1 cellular context compared by ENCODE assay signal in the genomic region with DNA sequence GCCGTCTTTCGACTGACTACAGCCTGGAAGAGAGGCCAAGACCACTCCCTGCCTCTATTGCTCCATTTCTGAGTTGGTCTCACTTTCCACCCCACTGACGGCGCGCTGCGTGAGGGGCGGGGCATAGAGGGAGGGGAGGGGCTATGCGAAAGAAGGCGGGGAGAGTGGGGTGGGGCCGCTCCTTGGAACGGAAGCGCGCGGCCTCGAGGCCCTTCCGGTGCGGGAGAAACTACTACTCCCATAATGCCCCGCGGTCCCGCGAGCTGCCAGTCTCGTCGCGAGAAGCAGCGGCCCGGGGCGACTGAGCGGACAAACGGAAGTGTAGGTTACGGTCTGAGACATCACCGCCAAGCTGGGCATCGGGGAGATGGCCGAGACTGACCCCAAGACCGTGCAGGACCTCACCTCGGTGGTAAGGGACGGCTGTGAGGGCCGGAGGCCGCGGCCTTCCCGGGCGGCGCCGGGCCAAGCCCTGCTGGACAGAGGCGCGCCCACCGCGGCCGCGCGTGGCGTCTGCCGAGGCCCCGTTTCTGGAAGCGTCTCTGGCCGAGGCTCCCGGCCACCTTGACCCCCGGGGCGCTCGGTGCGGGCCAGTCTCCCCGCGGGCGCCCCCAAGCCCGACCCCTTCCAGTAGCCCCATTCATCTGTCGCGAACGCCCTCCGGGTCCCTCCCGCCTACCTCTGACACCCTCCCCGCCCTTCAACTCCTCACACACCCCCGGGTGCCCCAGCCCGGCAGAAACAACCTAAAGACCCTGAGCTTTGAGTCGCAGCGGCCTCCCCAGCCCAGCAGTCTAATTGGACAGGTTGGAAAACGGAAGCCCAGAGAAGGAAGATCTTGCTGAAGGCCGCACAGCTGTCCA.
TF ChIP-seq lines count a peak whose summit lies in the region.

Gene HSBP1 (plus strand): TSS at position 269 of the 863 bp plus-strand sequence. CDS start 99 bp downstream, at position 368.

TF ChIP-seq in K562, 482 proteins besides CTCF, POLR2A, EP300 and RAD21 (continued from another document and continues in another):
- TF ChIP-seq, protein P1, sequence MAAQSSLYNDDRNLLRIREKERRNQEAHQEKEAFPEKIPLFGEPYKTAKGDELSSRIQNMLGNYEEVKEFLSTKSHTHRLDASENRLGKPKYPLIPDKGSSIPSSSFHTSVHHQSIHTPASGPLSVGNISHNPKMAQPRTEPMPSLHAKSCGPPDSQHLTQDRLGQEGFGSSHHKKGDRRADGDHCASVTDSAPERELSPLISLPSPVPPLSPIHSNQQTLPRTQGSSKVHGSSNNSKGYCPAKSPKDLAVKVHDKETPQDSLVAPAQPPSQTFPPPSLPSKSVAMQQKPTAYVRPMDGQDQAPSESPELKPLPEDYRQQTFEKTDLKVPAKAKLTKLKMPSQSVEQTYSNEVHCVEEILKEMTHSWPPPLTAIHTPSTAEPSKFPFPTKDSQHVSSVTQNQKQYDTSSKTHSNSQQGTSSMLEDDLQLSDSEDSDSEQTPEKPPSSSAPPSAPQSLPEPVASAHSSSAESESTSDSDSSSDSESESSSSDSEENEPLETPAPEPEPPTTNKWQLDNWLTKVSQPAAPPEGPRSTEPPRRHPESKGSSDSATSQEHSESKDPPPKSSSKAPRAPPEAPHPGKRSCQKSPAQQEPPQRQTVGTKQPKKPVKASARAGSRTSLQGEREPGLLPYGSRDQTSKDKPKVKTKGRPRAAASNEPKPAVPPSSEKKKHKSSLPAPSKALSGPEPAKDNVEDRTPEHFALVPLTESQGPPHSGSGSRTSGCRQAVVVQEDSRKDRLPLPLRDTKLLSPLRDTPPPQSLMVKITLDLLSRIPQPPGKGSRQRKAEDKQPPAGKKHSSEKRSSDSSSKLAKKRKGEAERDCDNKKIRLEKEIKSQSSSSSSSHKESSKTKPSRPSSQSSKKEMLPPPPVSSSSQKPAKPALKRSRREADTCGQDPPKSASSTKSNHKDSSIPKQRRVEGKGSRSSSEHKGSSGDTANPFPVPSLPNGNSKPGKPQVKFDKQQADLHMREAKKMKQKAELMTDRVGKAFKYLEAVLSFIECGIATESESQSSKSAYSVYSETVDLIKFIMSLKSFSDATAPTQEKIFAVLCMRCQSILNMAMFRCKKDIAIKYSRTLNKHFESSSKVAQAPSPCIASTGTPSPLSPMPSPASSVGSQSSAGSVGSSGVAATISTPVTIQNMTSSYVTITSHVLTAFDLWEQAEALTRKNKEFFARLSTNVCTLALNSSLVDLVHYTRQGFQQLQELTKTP (IDR thresholded peaks at IDR 0.05; ENCODE audit: low read depth in 1 of 2, partially characterized antibody in 2 of 2): peak in 1 of 2 experiments; percentile 73
- TF ChIP-seq, protein P2, sequence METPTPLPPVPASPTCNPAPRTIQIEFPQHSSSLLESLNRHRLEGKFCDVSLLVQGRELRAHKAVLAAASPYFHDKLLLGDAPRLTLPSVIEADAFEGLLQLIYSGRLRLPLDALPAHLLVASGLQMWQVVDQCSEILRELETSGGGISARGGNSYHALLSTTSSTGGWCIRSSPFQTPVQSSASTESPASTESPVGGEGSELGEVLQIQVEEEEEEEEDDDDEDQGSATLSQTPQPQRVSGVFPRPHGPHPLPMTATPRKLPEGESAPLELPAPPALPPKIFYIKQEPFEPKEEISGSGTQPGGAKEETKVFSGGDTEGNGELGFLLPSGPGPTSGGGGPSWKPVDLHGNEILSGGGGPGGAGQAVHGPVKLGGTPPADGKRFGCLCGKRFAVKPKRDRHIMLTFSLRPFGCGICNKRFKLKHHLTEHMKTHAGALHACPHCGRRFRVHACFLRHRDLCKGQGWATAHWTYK (CRISPR knock-in tag; IDR thresholded peaks at IDR 0.05): 0 out of 2 replicates have a peak, but pooled peaks have one; percentile 34
- TF ChIP-seq MITF (IDR thresholded peaks at IDR 0.05) (no peak), PTRF (tag; IDR thresholded peaks at IDR 0.05) (no peak), HDAC6 (IDR thresholded peaks at IDR 0.05; ENCODE audit: low read depth, low read length) (no peak), PYGO2 (tag; IDR thresholded peaks at IDR 0.05) (no peak), CHAMP1 (IDR thresholded peaks at IDR 0.05) (no peak), ZC3H8 (IDR thresholded peaks at IDR 0.05) (no peak), SMAD1 (IDR thresholded peaks at IDR 0.05; ENCODE audit: low read depth, low read length, partially characterized antibody) (peak; percentile 36), BCOR (IDR thresholded peaks at IDR 0.05) (peak; percentile 30; the same call in 1 of the 2 replicates), RBM15 (IDR thresholded peaks at IDR 0.05; ENCODE audit: insufficient read depth, low read length) (no peak), JUND (IDR thresholded peaks at IDR 0.05; ENCODE audit: borderline replicate concordance, low read depth, low read length) (0 out of 2 replicates have a peak, but pooled peaks have one; percentile 5), JUND (tag; IDR thresholded peaks at IDR 0.05; ENCODE audit: borderline replicate concordance, low read depth, low read length) (no peak; the same call in 2 of the 3 replicates), NCOA2 (IDR thresholded peaks at IDR 0.05; ENCODE audit: partially characterized antibody in 2 of 2) (no peak), PRDM10 (IDR thresholded peaks at IDR 0.05; ENCODE audit: partially characterized antibody) (peak; percentile 17), HIVEP1 (CRISPR knock-in tag; IDR thresholded peaks at IDR 0.05) (no peak), ELF1 (tag; IDR thresholded peaks at IDR 0.05) (peak; percentile 97), GTF2A2 (tag; IDR thresholded peaks at IDR 0.05) (no peak), NFIX (CRISPR knock-in tag; IDR thresholded peaks at IDR 0.05; ENCODE audit: low read depth) (no peak), ATF7 (IDR thresholded peaks at IDR 0.05) (peak; percentile 78), EHMT2 (IDR thresholded peaks at IDR 0.05) (no peak), JUN (IDR thresholded peaks at IDR 0.05; ENCODE audit: borderline replicate concordance, low read depth, low read length) (peak; percentile 22; the same call in 1 of the 2 replicates), JUN (CRISPR knock-in tag; IDR thresholded peaks at IDR 0.05; ENCODE audit: borderline replicate concordance) (no peak), POLR2H (tag; IDR thresholded peaks at IDR 0.05; ENCODE audit: low read depth) (no peak), FOXJ3 (CRISPR knock-in tag; IDR thresholded peaks at IDR 0.05) (no peak), ZZZ3 (IDR thresholded peaks at IDR 0.05) (no peak), THAP7 (CRISPR knock-in tag; IDR thresholded peaks at IDR 0.05) (no peak), MYBL2 (IDR thresholded peaks at IDR 0.05; ENCODE audit: low read depth) (no peak), MYBL2 (CRISPR knock-in tag; IDR thresholded peaks at IDR 0.05; ENCODE audit: borderline replicate concordance) (no peak)
- TF ChIP-seq, protein P3, sequence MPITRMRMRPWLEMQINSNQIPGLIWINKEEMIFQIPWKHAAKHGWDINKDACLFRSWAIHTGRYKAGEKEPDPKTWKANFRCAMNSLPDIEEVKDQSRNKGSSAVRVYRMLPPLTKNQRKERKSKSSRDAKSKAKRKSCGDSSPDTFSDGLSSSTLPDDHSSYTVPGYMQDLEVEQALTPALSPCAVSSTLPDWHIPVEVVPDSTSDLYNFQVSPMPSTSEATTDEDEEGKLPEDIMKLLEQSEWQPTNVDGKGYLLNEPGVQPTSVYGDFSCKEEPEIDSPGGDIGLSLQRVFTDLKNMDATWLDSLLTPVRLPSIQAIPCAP (CRISPR knock-in tag; IDR thresholded peaks at IDR 0.05; ENCODE audit: borderline replicate concordance): no peak
- TF ChIP-seq, protein P4, sequence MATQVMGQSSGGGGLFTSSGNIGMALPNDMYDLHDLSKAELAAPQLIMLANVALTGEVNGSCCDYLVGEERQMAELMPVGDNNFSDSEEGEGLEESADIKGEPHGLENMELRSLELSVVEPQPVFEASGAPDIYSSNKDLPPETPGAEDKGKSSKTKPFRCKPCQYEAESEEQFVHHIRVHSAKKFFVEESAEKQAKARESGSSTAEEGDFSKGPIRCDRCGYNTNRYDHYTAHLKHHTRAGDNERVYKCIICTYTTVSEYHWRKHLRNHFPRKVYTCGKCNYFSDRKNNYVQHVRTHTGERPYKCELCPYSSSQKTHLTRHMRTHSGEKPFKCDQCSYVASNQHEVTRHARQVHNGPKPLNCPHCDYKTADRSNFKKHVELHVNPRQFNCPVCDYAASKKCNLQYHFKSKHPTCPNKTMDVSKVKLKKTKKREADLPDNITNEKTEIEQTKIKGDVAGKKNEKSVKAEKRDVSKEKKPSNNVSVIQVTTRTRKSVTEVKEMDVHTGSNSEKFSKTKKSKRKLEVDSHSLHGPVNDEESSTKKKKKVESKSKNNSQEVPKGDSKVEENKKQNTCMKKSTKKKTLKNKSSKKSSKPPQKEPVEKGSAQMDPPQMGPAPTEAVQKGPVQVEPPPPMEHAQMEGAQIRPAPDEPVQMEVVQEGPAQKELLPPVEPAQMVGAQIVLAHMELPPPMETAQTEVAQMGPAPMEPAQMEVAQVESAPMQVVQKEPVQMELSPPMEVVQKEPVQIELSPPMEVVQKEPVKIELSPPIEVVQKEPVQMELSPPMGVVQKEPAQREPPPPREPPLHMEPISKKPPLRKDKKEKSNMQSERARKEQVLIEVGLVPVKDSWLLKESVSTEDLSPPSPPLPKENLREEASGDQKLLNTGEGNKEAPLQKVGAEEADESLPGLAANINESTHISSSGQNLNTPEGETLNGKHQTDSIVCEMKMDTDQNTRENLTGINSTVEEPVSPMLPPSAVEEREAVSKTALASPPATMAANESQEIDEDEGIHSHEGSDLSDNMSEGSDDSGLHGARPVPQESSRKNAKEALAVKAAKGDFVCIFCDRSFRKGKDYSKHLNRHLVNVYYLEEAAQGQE (CRISPR knock-in tag; IDR thresholded peaks at IDR 0.05; ENCODE audit: low read depth): peak; percentile 92
- TF ChIP-seq, protein P5, sequence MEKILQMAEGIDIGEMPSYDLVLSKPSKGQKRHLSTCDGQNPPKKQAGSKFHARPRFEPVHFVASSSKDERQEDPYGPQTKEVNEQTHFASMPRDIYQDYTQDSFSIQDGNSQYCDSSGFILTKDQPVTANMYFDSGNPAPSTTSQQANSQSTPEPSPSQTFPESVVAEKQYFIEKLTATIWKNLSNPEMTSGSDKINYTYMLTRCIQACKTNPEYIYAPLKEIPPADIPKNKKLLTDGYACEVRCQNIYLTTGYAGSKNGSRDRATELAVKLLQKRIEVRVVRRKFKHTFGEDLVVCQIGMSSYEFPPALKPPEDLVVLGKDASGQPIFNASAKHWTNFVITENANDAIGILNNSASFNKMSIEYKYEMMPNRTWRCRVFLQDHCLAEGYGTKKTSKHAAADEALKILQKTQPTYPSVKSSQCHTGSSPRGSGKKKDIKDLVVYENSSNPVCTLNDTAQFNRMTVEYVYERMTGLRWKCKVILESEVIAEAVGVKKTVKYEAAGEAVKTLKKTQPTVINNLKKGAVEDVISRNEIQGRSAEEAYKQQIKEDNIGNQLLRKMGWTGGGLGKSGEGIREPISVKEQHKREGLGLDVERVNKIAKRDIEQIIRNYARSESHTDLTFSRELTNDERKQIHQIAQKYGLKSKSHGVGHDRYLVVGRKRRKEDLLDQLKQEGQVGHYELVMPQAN (IDR thresholded peaks at IDR 0.05; ENCODE audit: borderline replicate concordance): peak; percentile 60; the same call in 1 of the 2 replicates
